ENCODE assay signal across 1 cellular context in genomic region chr16:52546291-52546941, GRCh38.
TF ChIP-seq lines count a peak whose summit lies in the region.

No MANE protein-coding gene starts in this region.

TF ChIP-seq in H1, 55 proteins besides CTCF, POLR2A, EP300 and RAD21 (continued from another document):
- TF ChIP-seq SIN3A (conservative IDR thresholded peaks at IDR 0.05 in 1 of 2, IDR thresholded peaks at IDR 0.05 in 1 of 2; ENCODE audit: low read depth in 1 of 2, low read length in 2 of 2), result peak in 1 of 2 experiments; percentile 47; a peak in 2 of 4 replicates
